10 cellular contexts compared by ENCODE assay signal in the genomic region with DNA sequence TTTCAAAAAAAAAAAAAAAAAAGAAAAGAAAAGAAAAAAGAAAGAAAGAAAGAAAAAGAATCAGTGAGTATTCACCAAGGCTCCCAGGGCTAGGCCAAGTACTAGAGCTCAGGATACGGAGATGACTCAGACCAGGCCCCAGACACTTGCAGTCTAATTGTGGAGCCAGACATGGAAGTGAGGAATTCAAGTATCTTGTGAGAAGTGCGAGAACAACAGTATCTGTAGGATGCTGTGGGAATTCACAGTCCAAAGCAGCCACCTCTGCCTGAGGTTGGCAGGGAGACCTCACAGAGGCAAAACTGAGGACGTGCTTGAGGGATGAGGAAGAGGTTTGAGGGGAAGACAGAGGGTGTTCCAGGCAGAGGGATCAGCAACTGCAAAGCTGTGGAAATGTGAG. TPM values are rescaled to one million over a fixed set of nuclear protein-coding genes. Genes with fewer than 3 reads are reported as not detected.
DNase-seq lines count a peak whose midpoint lies in the region; ATAC-seq and TF ChIP-seq lines count a peak whose summit lies in the region.
"Had no signal": no experiment of that assay in that cellular context is flagged by ENCODE, and none has a peak within 500 bp of the region (broad histone marks: within the 10 kb centered on the region; RNA-seq: fewer than 3 reads in every experiment).

No MANE protein-coding gene starts in this region.

- no TSS peak for BruUV-seq in HCT116 (replicated peaks; lab: Mats Ljungman, UMichigan)

- TF ChIP-seq CTCF in AG10803 (conservative IDR thresholded peaks at IDR 0.05; ENCODE audit: low read length) (no peak), HCT116 (IDR thresholded peaks at IDR 0.05 in 2 of 3, conservative IDR thresholded peaks at IDR 0.05 in 1 of 3; ENCODE audit: borderline replicate concordance in 1 of 3, insufficient read depth in 1 of 3, low read depth in 2 of 3, low read length in 2 of 3) (no peak), left lung (IDR thresholded peaks at IDR 0.05) (no peak)

- peak overlapping the region; percentile 77 for H3K27ac Mint-ChIP-seq in activated CD8-positive, alpha-beta T cell treated with anti-CD3 and anti-CD28 coated beads, Interleukin-2, amount 10 ng/mL, durations not matched to agents 7 days and 5 days

- peak overlapping the region; percentile 83 for H3K4me3 Mint-ChIP-seq in activated CD8-positive, alpha-beta T cell treated with anti-CD3 and anti-CD28 coated beads, Interleukin-2, amount 10 ng/mL, durations not matched to agents 7 days and 5 days

- H3K36me3 ChIP-seq in HCT116 (ENCODE audit: control insufficient read depth in 1 of 2, insufficient read depth in 2 of 2, low read length in 2 of 2) (no peaks in the 10 kb centered on the region), left lung (no peaks in the 10 kb centered on the region)

- peak overlapping the region; percentile 30 for H3K9ac ChIP-seq in HCT116 (ENCODE audit: low read length)

- RAD21 ChIA-PET in HCT116 (lab: Charles Lee; ENCODE audit: low non-redundant PET in 1 of 2, low total read pairs in 2 of 2, uncharacterized antibody in 2 of 2, unreplicated experiment in 2 of 2) = no interaction called here

- H3K4me1 Mint-ChIP-seq in activated CD8-positive, alpha-beta T cell treated with anti-CD3 and anti-CD28 coated beads, Interleukin-2, amount 10 ng/mL, durations not matched to agents 7 days and 5 days (ENCODE audit: low read depth) = peaks cover 33% of the 10 kb centered on the region

- DNase-seq in AG10803 (ENCODE audit: low read depth) = peak; percentile 62
- no peak for DNase-seq in HCT116 (ENCODE audit: low read depth, low spot score)
- DNase-seq in activated CD8-positive, alpha-beta T cell treated with anti-CD3 and anti-CD28 coated beads, Interleukin-2, amount 10 ng/mL, durations not matched to agents 7 days and 5 days = no peak
- DNase-seq in iris pigment epithelial cell (ENCODE audit: low read depth) = peak; percentile 87
- DNase-seq in left lung = no peak
- no peak for DNase-seq in cardiac septum (ENCODE audit: low spot score)
- no peak for DNase-seq in Kasumi-1 (lab: John Stamatoyannopoulos, UW)
- DNase-seq: NCI-H510A treated with DMSO at 0.1 percent for 48 hours, WERI-Rb-1 had no signal

- H3K9me3 Mint-ChIP-seq in activated CD8-positive, alpha-beta T cell treated with anti-CD3 and anti-CD28 coated beads, Interleukin-2, amount 10 ng/mL, durations not matched to agents 7 days and 5 days (ENCODE audit: insufficient read depth) = no peaks in the 10 kb centered on the region

- no peaks in the 10 kb centered on the region for H4K20me1 ChIP-seq in HCT116 (ENCODE audit: insufficient read depth)

- H2AFZ ChIP-seq in HCT116 (ENCODE audit: low read depth, low read length, poor library complexity, severe bottlenecking) = no peak overlapping the region

- no peak overlapping the region for H3K27ac ChIP-seq in HCT116 (ENCODE audit: low read depth, low read length)
- no peak overlapping the region for H3K27ac ChIP-seq in left lung

- H3K27me3 ChIP-seq in HCT116 (ENCODE audit: insufficient read depth, low read length) = no peaks in the 10 kb centered on the region
- no peaks in the 10 kb centered on the region for H3K27me3 ChIP-seq in left lung

- H3K4me3 ChIP-seq in AG10803 (ENCODE audit: low read length) = no peak overlapping the region
- H3K4me3 ChIP-seq in HCT116 (replicated peaks in 1 of 2; ENCODE audit: low read depth in 1 of 2, low read length in 2 of 2) = no peak overlapping the region
- H3K4me3 ChIP-seq in left lung = no peak overlapping the region

- H3K36me3 Mint-ChIP-seq in activated CD8-positive, alpha-beta T cell treated with anti-CD3 and anti-CD28 coated beads, Interleukin-2, amount 10 ng/mL, durations not matched to agents 7 days and 5 days (ENCODE audit: low read depth) = peaks cover 3% of the 10 kb centered on the region

- peaks cover 7% of the 10 kb centered on the region for H3K79me2 ChIP-seq in HCT116 (ENCODE audit: insufficient read depth, low read length)

- ATAC-seq in HCT116 (no peak), GM18907 (IDR thresholded peaks at IDR 0.05; ENCODE audit: unreplicated experiment) (no peak), left lung (no peak)
- no peak for ATAC-seq in activated CD8-positive, alpha-beta T cell treated with anti-CD3 and anti-CD28 coated beads, Interleukin-2, amount 10 ng/mL, durations not matched to agents 7 days and 5 days

- no peak for TF ChIP-seq POLR2A in HCT116 (IDR thresholded peaks at IDR 0.05; ENCODE audit: borderline replicate concordance, extremely low read depth, insufficient read depth, insufficient read length)

- peaks cover 3% of the 10 kb centered on the region for H3K27me3 Mint-ChIP-seq in activated CD8-positive, alpha-beta T cell treated with anti-CD3 and anti-CD28 coated beads, Interleukin-2, amount 10 ng/mL, durations not matched to agents 7 days and 5 days (ENCODE audit: low read depth)

- no peak for TF ChIP-seq RAD21 in HCT116 (IDR thresholded peaks at IDR 0.05; ENCODE audit: low read depth)

- H3K9me2 ChIP-seq in HCT116 (ENCODE audit: insufficient read depth) = no peaks in the 10 kb centered on the region

- H3K4me2 ChIP-seq in HCT116 (ENCODE audit: low read length) = peak overlapping the region; percentile 20

- H3K9me3 ChIP-seq in HCT116 (ENCODE audit: control insufficient read depth in 1 of 2, insufficient read depth in 1 of 2, low read depth in 1 of 2, low read length in 2 of 2) = no peaks in the 10 kb centered on the region
- H3K9me3 ChIP-seq in left lung = no peaks in the 10 kb centered on the region

- peaks cover 8 to 42% of the 10 kb centered on the region in 2 experiments; a peak in 3 of 4 replicates for H3K4me1 ChIP-seq in HCT116 (ENCODE audit: control insufficient read depth in 1 of 2, insufficient read depth in 2 of 2, low read length in 2 of 2)
- H3K4me1 ChIP-seq in left lung = peaks cover 11 to 30% of the 10 kb centered on the region in 2 donors

- intact Hi-C loops in HCT116 (cut with micrococcal nuclease) = no loop called here
- intact Hi-C loops in left lung (cut with DNase I) = no loop called here
- intact Hi-C loops in cardiac septum (cut with DNase I) = no loop called here

- POLR2A ChIA-PET in HCT116 (lab: Charles Lee) = interaction anchor here (0.6 kb wide), 1 partner anchor 130 kb away, joined by 4 read pairs; no protein-coding TSS in a partner anchor
- POLR2A ChIA-PET in activated CD8-positive, alpha-beta T cell treated with anti-CD3 and anti-CD28 coated beads, Interleukin-2, amount 10 ng/mL, durations not matched to agents 7 days and 5 days (lab: Charles Lee) = no interaction called here

- CTCF ChIA-PET in HCT116 (lab: Charles Lee) = interaction anchor here (0.7 kb wide), 1 partner anchor 122 kb away, joined by 4 read pairs; no protein-coding TSS in a partner anchor
- CTCF ChIA-PET in activated CD8-positive, alpha-beta T cell treated with anti-CD3 and anti-CD28 coated beads, Interleukin-2, amount 10 ng/mL, durations not matched to agents 7 days and 5 days (lab: Charles Lee) = interaction anchor here (0.9 to 6.8 kb wide), 4 partner anchors 15 to 203 kb away, joined by 3 to 82 read pairs (median 29); a partner anchor contains a TSS

TF ChIP-seq in HCT116, 20 proteins besides CTCF, POLR2A, EP300 and RAD21:
- TF ChIP-seq ZFX (IDR thresholded peaks at IDR 0.05) (no peak), TCF7L2 (IDR thresholded peaks at IDR 0.05; ENCODE audit: borderline replicate concordance, extremely low read depth, insufficient read depth, insufficient read length) (no peak)

RNA-seq across cellular contexts. Expression of a gene that starts 14.0 kb away (rescaled TPM):
- total RNA-seq in HCT116 (2021; ENCODE audit: unreplicated experiment) = 2,423 TPM
- polyA plus RNA-seq in HCT116 (2012) = 4,933 and 5,901 TPM in 2 replicates
- total RNA-seq in activated CD8-positive, alpha-beta T cell treated with anti-CD3 and anti-CD28 coated beads, Interleukin-2, amount 10 ng/mL, durations not matched to agents 7 days and 5 days = 1,000 to 10,000 TPM; 1,738 to 1,843 TPM
- 1,000 to 10,000 TPM in 1 of 2 donors, 100 to 1,000 TPM in 1; 710 to 1,105 TPM for total RNA-seq in left lung
- 3,068 TPM for total RNA-seq in cardiac septum

RNA-seq across cellular contexts. Expression of a gene that starts 20.4 kb away (rescaled TPM):
- total RNA-seq in HCT116 (2021; ENCODE audit: unreplicated experiment) = 1.0 TPM
- 2.1 and 2.3 TPM in 2 replicates for polyA plus RNA-seq in HCT116 (2012)
- 1 to 10 TPM; 4.6 TPM for total RNA-seq in activated CD8-positive, alpha-beta T cell treated with anti-CD3 and anti-CD28 coated beads, Interleukin-2, amount 10 ng/mL, durations not matched to agents 7 days and 5 days
- total RNA-seq in left lung = under 1 TPM in 1 of 2 donors, not detected in 1; 0.29 TPM
- not detected for total RNA-seq in cardiac septum

RNA-seq across cellular contexts. Expression of a gene that starts 24.3 kb away (rescaled TPM):
- 165 TPM for total RNA-seq in HCT116 (2021; ENCODE audit: unreplicated experiment)
- polyA plus RNA-seq in HCT116 (2012) = 185 and 187 TPM in 2 replicates
- 100 to 1,000 TPM; 157 TPM for total RNA-seq in activated CD8-positive, alpha-beta T cell treated with anti-CD3 and anti-CD28 coated beads, Interleukin-2, amount 10 ng/mL, durations not matched to agents 7 days and 5 days
- total RNA-seq in left lung = 10 to 100 TPM; 82.5 to 89.8 TPM
- total RNA-seq in cardiac septum = 44.1 TPM

RNA-seq across cellular contexts. Expression of a gene that starts 28.5 kb away (rescaled TPM):
- total RNA-seq in HCT116 (2021; ENCODE audit: unreplicated experiment) (not detected), left lung (not detected), cardiac septum (not detected)
- polyA plus RNA-seq in HCT116 (2012) = not detected in 2 replicates
- total RNA-seq in activated CD8-positive, alpha-beta T cell treated with anti-CD3 and anti-CD28 coated beads, Interleukin-2, amount 10 ng/mL, durations not matched to agents 7 days and 5 days = not detected

RNA-seq across cellular contexts. Expression of a gene that starts 40.2 kb away (rescaled TPM):
- total RNA-seq in HCT116 (2021; ENCODE audit: unreplicated experiment) (1.4 TPM), left lung (1 to 10 TPM; 1.6 TPM), cardiac septum (0.57 TPM)
- polyA plus RNA-seq in HCT116 (2012) = 1.2 and 1.5 TPM in 2 replicates
- 1 to 10 TPM; 1.3 TPM for total RNA-seq in activated CD8-positive, alpha-beta T cell treated with anti-CD3 and anti-CD28 coated beads, Interleukin-2, amount 10 ng/mL, durations not matched to agents 7 days and 5 days

Comparison
In these comparisons a context has a peak if more than half of its experiments do, and no peak if none do; other contexts are left out.
1. DNase-seq: peak in AG10803 (single experiment) and iris pigment epithelial cell (single experiment); none in HCT116 (single experiment), activated CD8-positive, alpha-beta T cell treated with anti-CD3 and anti-CD28 coated beads, Interleukin-2, amount 10 ng/mL, durations not matched to agents 7 days and 5 days (single experiment), left lung (0 of 2), cardiac septum (single experiment) and Kasumi-1 (0 of 2).